16 cellular contexts compared by ENCODE assay signal in genomic region chr2:120543899-120544298, GRCh38.
DNase-seq lines count a peak whose midpoint lies in the region; ATAC-seq, FAIRE-seq and TF ChIP-seq lines count a peak whose summit lies in the region.
"Had no signal": no experiment of that assay in that cellular context is flagged by ENCODE, and none has a peak within 500 bp of the region (broad histone marks: within the 10 kb centered on the region; RNA-seq: fewer than 3 reads in every experiment).

No MANE protein-coding gene starts in this region.

- H3K27ac ChIP-seq in endothelial cell of umbilical vein (ENCODE audit: insufficient read depth, low read depth, low read length) (no peak overlapping the region), muscle layer of duodenum (ENCODE audit: low read length) (peak overlapping the region; percentile 27), suprapubic skin (peak overlapping the region; percentile 34), esophagus squamous epithelium (peak overlapping the region in 2 of 4 donors; percentile 36 to 53)
- H3K27ac ChIP-seq: HL-60, Peyer's patch had no signal

- TF ChIP-seq POLR2A in endothelial cell of umbilical vein (IDR thresholded peaks at IDR 0.05; ENCODE audit: low read depth, low read length) (no peak), suprapubic skin (IDR thresholded peaks at IDR 0.05) (no peak), esophagus squamous epithelium (IDR thresholded peaks at IDR 0.05) (no peak)

- H3K27me3 ChIP-seq in endothelial cell of umbilical vein (ENCODE audit: control insufficient read depth in 2 of 2, insufficient read depth in 2 of 2, low read length in 2 of 2) (peaks cover 10 to 21% of the 10 kb centered on the region in 2 experiments), muscle layer of duodenum (ENCODE audit: low read depth, low read length) (no peaks in the 10 kb centered on the region), suprapubic skin (no peaks in the 10 kb centered on the region), esophagus squamous epithelium (peaks cover 0 to 4% (median 0%) of the 10 kb centered on the region in 4 donors)
- H3K27me3 ChIP-seq: Peyer's patch had no signal

- no peaks in the 10 kb centered on the region for H3K79me2 ChIP-seq in endothelial cell of umbilical vein (ENCODE audit: control insufficient read depth, insufficient read depth, low read length)

- H3K4me1 ChIP-seq in endothelial cell of umbilical vein (ENCODE audit: control insufficient read depth, extremely low read depth, insufficient read depth, low read length) (no peaks in the 10 kb centered on the region), muscle layer of duodenum (ENCODE audit: control insufficient read depth in 1 of 2, insufficient read depth in 2 of 2, low read length in 2 of 2) (no peaks in the 10 kb centered on the region), suprapubic skin (peaks cover 43% of the 10 kb centered on the region), esophagus squamous epithelium (peaks cover 6 to 27% (median 20%) of the 10 kb centered on the region in 3 donors)
- H3K4me1 ChIP-seq: Peyer's patch had no signal

- H3K9me1 ChIP-seq in endothelial cell of umbilical vein (replicated peaks; ENCODE audit: control insufficient read depth, extremely low read depth, insufficient read depth, low read length): no peaks in the 10 kb centered on the region

- peak; percentile 46 for DNase-seq in UCSD-AML1 (lab: John Stamatoyannopoulos, UW; ENCODE audit: unreplicated experiment)
- peak; percentile 56 for DNase-seq in endothelial cell of umbilical vein (ENCODE audit: low read depth, low spot score)
- DNase-seq in suprapubic skin (ENCODE audit: low spot score in 2 of 2): no peak
- no peak for DNase-seq in esophagus squamous epithelium (lab: John Stamatoyannopoulos, UW)
- no peak for DNase-seq in NCI-H1694 treated with DMSO at 0.1 percent for 48 hours (lab: John Stamatoyannopoulos, UW)
- DNase-seq: CD8-positive, alpha-beta memory T cell; GOT3; KBM-7; NCI-H1092; NCI-H1694; NCI-H69; Peyer's patch; SHP77 treated with DMSO at 0.1 percent for 48 hours had no signal

- FAIRE-seq in endothelial cell of umbilical vein (lab: Jason Lieb, UNC): no peak

- BruUV-seq in endothelial cell of umbilical vein (replicated peaks; lab: Mats Ljungman, UMichigan): no TSS peak

- H3K9ac ChIP-seq in endothelial cell of umbilical vein (replicated peaks; ENCODE audit: extremely low read depth, insufficient read depth, low read length): no peak overlapping the region

- H3K9me3 ChIP-seq in endothelial cell of umbilical vein (replicated peaks; ENCODE audit: control insufficient read depth, insufficient read depth, low read length) (no peaks in the 10 kb centered on the region), muscle layer of duodenum (ENCODE audit: control insufficient read depth in 1 of 2, low read length in 2 of 2) (no peaks in the 10 kb centered on the region), suprapubic skin (no peaks in the 10 kb centered on the region), esophagus squamous epithelium (no peaks in the 10 kb centered on the region)
- H3K9me3 ChIP-seq: Peyer's patch had no signal

- intact Hi-C loops in endothelial cell of umbilical vein (cut with micrococcal nuclease): loop anchor here (1.0 kb wide), 1 partner anchor 8 kb away; no protein-coding TSS in a partner anchor
- intact Hi-C loops in esophagus squamous epithelium (cut with DNase I): no loop called here

- no peak overlapping the region for H3K4me2 ChIP-seq in endothelial cell of umbilical vein (ENCODE audit: insufficient read depth, low read length)

- dilution Hi-C loops in endothelial cell of umbilical vein (cut with MboI; ENCODE audit: extremely low pct_ligation_motif_present, low sequenced_read_pairs): no loop called here

- TF ChIP-seq CTCF in endothelial cell of umbilical vein (IDR thresholded peaks at IDR 0.05; ENCODE audit: extremely low read depth in 1 of 2, insufficient read depth in 1 of 2, low read depth in 1 of 2, low read length in 2 of 2) (no peak), suprapubic skin (IDR thresholded peaks at IDR 0.05) (no peak), esophagus squamous epithelium (IDR thresholded peaks at IDR 0.05) (no peak)

- peak; percentile 48 for TF ChIP-seq EP300 in suprapubic skin (IDR thresholded peaks at IDR 0.05)

- no peak overlapping the region for H3K4me3 ChIP-seq in endothelial cell of umbilical vein (replicated peaks in 1 of 3; ENCODE audit: insufficient read depth in 1 of 3, low read depth in 1 of 3, low read length in 3 of 3)
- no peak overlapping the region for H3K4me3 ChIP-seq in muscle layer of duodenum (ENCODE audit: low read depth in 1 of 2, low read length in 2 of 2)
- no peak overlapping the region for H3K4me3 ChIP-seq in suprapubic skin
- H3K4me3 ChIP-seq in esophagus squamous epithelium: no peak overlapping the region
- H3K4me3 ChIP-seq: Peyer's patch had no signal

- POLR2A ChIA-PET in endothelial cell of umbilical vein (lab: Charles Lee): no interaction called here

- 83% methylated on average over 15 of the region's 16 CpGs for WGBS in suprapubic skin
- WGBS in esophagus squamous epithelium, 2 donors: 62 to 74% methylated on average over 13 to 15 of the region's 16 CpGs

- ATAC-seq in SK-N-SH treated with all-trans-retinoic acid at 6 μM for 48 hours: no peak

- no peak overlapping the region for H2AFZ ChIP-seq in endothelial cell of umbilical vein (ENCODE audit: low read depth, low read length)

- no peaks in the 10 kb centered on the region for H4K20me1 ChIP-seq in endothelial cell of umbilical vein (replicated peaks; ENCODE audit: control insufficient read depth, extremely low read depth, insufficient read depth, low read length)

- H3K36me3 ChIP-seq in endothelial cell of umbilical vein (ENCODE audit: control insufficient read depth in 2 of 2, extremely low read depth in 1 of 2, insufficient read depth in 2 of 2, low read length in 2 of 2) (no peaks in the 10 kb centered on the region), muscle layer of duodenum (ENCODE audit: control insufficient read depth in 1 of 2, insufficient read depth in 2 of 2, low read length in 2 of 2) (no peaks in the 10 kb centered on the region), suprapubic skin (no peaks in the 10 kb centered on the region), esophagus squamous epithelium (no peaks in the 10 kb centered on the region)
- H3K36me3 ChIP-seq: Peyer's patch had no signal

- CTCF ChIA-PET in endothelial cell of umbilical vein (lab: Charles Lee): interaction anchor here (1.2 to 2.1 kb wide), 3 partner anchors 9 to 35 kb away, joined by 3 to 6 read pairs (median 5); no protein-coding TSS in a partner anchor

TF ChIP-seq in endothelial cell of umbilical vein, 7 proteins besides CTCF, POLR2A, EP300 and RAD21:
- peak; percentile 8 for TF ChIP-seq JUN (IDR thresholded peaks at IDR 0.05; ENCODE audit: borderline replicate concordance, insufficient read depth, insufficient read length, low read depth)
- no peak for TF ChIP-seq POLR2AphosphoS5 (IDR thresholded peaks at IDR 0.05; ENCODE audit: insufficient read depth, low read depth, low read length)
TF ChIP-seq in endothelial cell of umbilical vein: peak in this region for 1.

TF ChIP-seq in SK-N-SH treated with all-trans-retinoic acid at 6 μM for 48 hours, 23 proteins besides CTCF, POLR2A, EP300 and RAD21:
- no peak for TF ChIP-seq RARB (CRISPR knock-in tag; IDR thresholded peaks at IDR 0.05)
- no peak for TF ChIP-seq CSDC2 (CRISPR knock-in tag; IDR thresholded peaks at IDR 0.05)
- TF ChIP-seq ZFP3 (CRISPR knock-in tag; IDR thresholded peaks at IDR 0.05): no peak
- TF ChIP-seq, protein P1, sequence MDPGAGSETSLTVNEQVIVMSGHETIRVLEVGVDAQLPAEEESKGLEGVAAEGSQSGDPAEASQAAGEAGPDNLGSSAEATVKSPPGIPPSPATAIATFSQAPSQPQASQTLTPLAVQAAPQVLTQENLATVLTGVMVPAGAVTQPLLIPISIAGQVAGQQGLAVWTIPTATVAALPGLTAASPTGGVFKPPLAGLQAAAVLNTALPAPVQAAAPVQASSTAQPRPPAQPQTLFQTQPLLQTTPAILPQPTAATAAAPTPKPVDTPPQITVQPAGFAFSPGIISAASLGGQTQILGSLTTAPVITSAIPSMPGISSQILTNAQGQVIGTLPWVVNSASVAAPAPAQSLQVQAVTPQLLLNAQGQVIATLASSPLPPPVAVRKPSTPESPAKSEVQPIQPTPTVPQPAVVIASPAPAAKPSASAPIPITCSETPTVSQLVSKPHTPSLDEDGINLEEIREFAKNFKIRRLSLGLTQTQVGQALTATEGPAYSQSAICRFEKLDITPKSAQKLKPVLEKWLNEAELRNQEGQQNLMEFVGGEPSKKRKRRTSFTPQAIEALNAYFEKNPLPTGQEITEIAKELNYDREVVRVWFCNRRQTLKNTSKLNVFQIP (CRISPR knock-in tag; IDR thresholded peaks at IDR 0.05; ENCODE audit: borderline replicate concordance, low read depth): no peak

Comparison
In these comparisons a context has a peak if more than half of its experiments do, and no peak if none do; other contexts are left out.
1. DNase-seq: peak in UCSD-AML1 (single experiment) and endothelial cell of umbilical vein (single experiment); none in suprapubic skin (0 of 2), esophagus squamous epithelium (single experiment) and NCI-H1694 treated with DMSO at 0.1 percent for 48 hours (single experiment).